Comparison of ENCODE assay signal across 8 cellular contexts in genomic region chr12:8078400-8078799, GRCh38. TPM values are rescaled to one million over a fixed set of nuclear protein-coding genes. Genes with fewer than 3 reads are reported as not detected.
DNase-seq lines count a peak whose midpoint lies in the region; ATAC-seq, FAIRE-seq and TF ChIP-seq lines count a peak whose summit lies in the region.

No MANE protein-coding gene starts in this region.

- no peak for TF ChIP-seq POLR2A in K562 (conservative IDR thresholded peaks at IDR 0.05)
- TF ChIP-seq POLR2A in prostate gland (IDR thresholded peaks at IDR 0.05): no peak

- no peaks in the 10 kb centered on the region for H4K20me1 ChIP-seq in K562 (replicated peaks; ENCODE audit: control insufficient read depth, insufficient read depth, low read length)

- H3K36me3 Mint-ChIP-seq in T-cell: no peaks in the 10 kb centered on the region
- H3K36me3 Mint-ChIP-seq in type B pancreatic cell: no peaks in the 10 kb centered on the region

- H3K27me3 Mint-ChIP-seq in T-cell: no peaks in the 10 kb centered on the region
- no peaks in the 10 kb centered on the region for H3K27me3 Mint-ChIP-seq in type B pancreatic cell

- no peak for TF ChIP-seq EP300 in K562 (IDR thresholded peaks at IDR 0.05; ENCODE audit: low read length)

- H3K4ac ChIP-seq in mesendoderm (ENCODE audit: low read depth, low read length): no peak overlapping the region

- peaks cover 2% of the 10 kb centered on the region for H3K79me1 ChIP-seq in mesendoderm (ENCODE audit: low read length)

- H3K79me2 ChIP-seq in K562 (ENCODE audit: control insufficient read depth, insufficient read depth, low read length) (peaks cover 26% of the 10 kb centered on the region), mesendoderm (ENCODE audit: control insufficient read depth, insufficient read depth, low read length) (peaks cover 9% of the 10 kb centered on the region)

- H3K18ac ChIP-seq in mesendoderm (ENCODE audit: low read length): no peak overlapping the region

- H2AK5ac ChIP-seq in mesendoderm (ENCODE audit: low read length): no peak overlapping the region

- H4K8ac ChIP-seq in mesendoderm (ENCODE audit: low read depth, low read length): no peak overlapping the region

- H3K36me3 ChIP-seq in K562 (ENCODE audit: control insufficient read depth, insufficient read depth, low read length) (no peaks in the 10 kb centered on the region), mesendoderm (ENCODE audit: control insufficient read depth, insufficient read depth, low read length) (no peaks in the 10 kb centered on the region), prostate gland (no peaks in the 10 kb centered on the region)

- H3K27me3 ChIP-seq in K562 (ENCODE audit: control insufficient read depth in 2 of 2, insufficient read depth in 2 of 2, low read length in 2 of 2) (no peaks in the 10 kb centered on the region), mesendoderm (ENCODE audit: insufficient read depth, low read length, poor library complexity) (no peaks in the 10 kb centered on the region), prostate gland (replicated peaks; ENCODE audit: insufficient read depth) (no peaks in the 10 kb centered on the region)

- ATAC-seq in T-cell (replicated peaks in 1 of 4) (peak; percentile 23 to 40 (median 32)), K562 (peak; percentile 31; the same call in 2 of the 3 replicates)

- H3K4me3 ChIP-seq in K562: no peak overlapping the region
- no peak overlapping the region for H3K4me3 ChIP-seq in mesendoderm (ENCODE audit: low read length)
- H3K4me3 ChIP-seq in prostate gland: no peak overlapping the region

- DNase-seq in Caki2 (ENCODE audit: low read depth) (peak; percentile 29), LHCN-M2 (ENCODE audit: low read depth) (peak; percentile 76), T-cell (peak in 33 of 34 experiments; percentile 42 to 79 (median 66)), K562 (ENCODE audit: extremely low read depth in 1 of 4, low spot score in 3 of 4) (peak in 3 of 4 experiments; percentile 23 to 61 (median 45)), mesendoderm (peak; percentile 68), type B pancreatic cell (ENCODE audit: extremely low spot score, unreplicated experiment) (no peak), prostate gland (ENCODE audit: low spot score) (no peak), OCI-M2 (lab: John Stamatoyannopoulos, UW; ENCODE audit: unreplicated experiment) (no peak)

- peak overlapping the region; percentile 94 for H3K27ac Mint-ChIP-seq in T-cell
- peak overlapping the region; percentile 0 for H3K27ac Mint-ChIP-seq in type B pancreatic cell

- H2BK15ac ChIP-seq in mesendoderm (replicated peaks; ENCODE audit: low read depth): no peak overlapping the region

- intact Hi-C loops in K562 (cut with micrococcal nuclease): loop anchor here (2.0 kb wide), 1 partner anchor 32 kb away; no protein-coding TSS in a partner anchor
- intact Hi-C loops in prostate gland (cut with DNase I): no loop called here

- H3K56ac ChIP-seq in mesendoderm (ENCODE audit: low read length): no peak overlapping the region

- FAIRE-seq in K562 (lab: Jason Lieb, UNC): no peak

- H3K4me1 Mint-ChIP-seq in T-cell: peaks cover 45 to 61% (median 47%) of the 10 kb centered on the region in 3 donors
- H3K4me1 Mint-ChIP-seq in type B pancreatic cell (ENCODE audit: unreplicated experiment): no peaks in the 10 kb centered on the region

- H4K5ac ChIP-seq in mesendoderm (ENCODE audit: low read length): no peak overlapping the region

- POLR2A ChIA-PET in T-cell (lab: Charles Lee) (interaction anchor here (0.5 to 1.2 kb wide), 11 partner anchors 9 to 159 kb away, joined by 3 to 5 read pairs (median 4); partner anchors contain the start of gene SLC2A3 (in 1 of the 2)), K562 (lab: Yijun Ruan, JAX) (interaction anchor here (0.6 to 1.2 kb wide), 5 partner anchors 9 to 99 kb away, joined by 3 to 5 read pairs (median 3); no protein-coding TSS in a partner anchor)

- TF ChIP-seq RAD21 in K562 (CRISPR knock-in tag; conservative IDR thresholded peaks at IDR 0.05 in 1 of 2, IDR thresholded peaks at IDR 0.05 in 1 of 2): peak; percentile 67 to 69

- H2BK120ac ChIP-seq in mesendoderm (ENCODE audit: low read depth, low read length): no peak overlapping the region

- no peak overlapping the region for H2BK5ac ChIP-seq in mesendoderm (ENCODE audit: low read length)

- H2AFZ ChIP-seq in K562 (ENCODE audit: low read depth, low read length): no peak overlapping the region

- 17% methylated on average over 4 of the region's 4 CpGs for WGBS in K562 (ENCODE audit: insufficient coverage, low coverage, missing lambda C conversion rate)
- WGBS in mesendoderm (ENCODE audit: extremely low coverage, insufficient coverage, low lambda C conversion rate): no CpG with 5 or more reads among the region's 4 CpGs
- WGBS in prostate gland: 37% methylated on average over 4 of the region's 4 CpGs

- H3K9me1 ChIP-seq in K562 (ENCODE audit: control insufficient read depth, insufficient read depth, low read length): no peaks in the 10 kb centered on the region

- H3K9me3 ChIP-seq in K562 (replicated peaks; ENCODE audit: control insufficient read depth, insufficient read depth, low read depth, low read length) (no peaks in the 10 kb centered on the region), prostate gland (no peaks in the 10 kb centered on the region)

- H3K9ac ChIP-seq in K562 (ENCODE audit: insufficient read depth in 1 of 2, low read depth in 2 of 2, low read length in 2 of 2) (no peak overlapping the region), mesendoderm (ENCODE audit: low read length) (no peak overlapping the region)

- H3K4me2 ChIP-seq in K562 (ENCODE audit: insufficient read depth, low read length) (no peak overlapping the region), mesendoderm (ENCODE audit: low read length) (no peak overlapping the region)

- H3K4me3 Mint-ChIP-seq in T-cell (no peak overlapping the region), type B pancreatic cell (no peak overlapping the region)

- H3K9me3 Mint-ChIP-seq in T-cell: no peaks in the 10 kb centered on the region
- H3K9me3 Mint-ChIP-seq in type B pancreatic cell: no peaks in the 10 kb centered on the region

- H3K23ac ChIP-seq in mesendoderm (ENCODE audit: low read length): no peak overlapping the region

- H3K27ac ChIP-seq in K562 (ENCODE audit: extremely low read depth, low read depth, low read length) (no peak overlapping the region), mesendoderm (ENCODE audit: low read depth, low read length) (no peak overlapping the region), prostate gland (no peak overlapping the region)

- peaks cover 9 to 17% of the 10 kb centered on the region in 2 experiments; a peak in 3 of 5 replicates for H3K4me1 ChIP-seq in K562 (replicated peaks in 1 of 2; ENCODE audit: control insufficient read depth in 2 of 2, insufficient read depth in 2 of 2, low read length in 2 of 2)
- H3K4me1 ChIP-seq in mesendoderm (ENCODE audit: control insufficient read depth, low read depth, low read length): peaks cover 3% of the 10 kb centered on the region
- H3K4me1 ChIP-seq in prostate gland (replicated peaks): no peaks in the 10 kb centered on the region

- CTCF ChIA-PET in T-cell (lab: Charles Lee): interaction anchor here (0.5 to 5.2 kb wide), 40 partner anchors 9 to 225 kb away, joined by 3 to 88 read pairs (median 5); partner anchors contain the start of genes C3AR1 (in 2 of the 2), FOXJ2 (in 1 of the 2) and SLC2A3 (in 1 of the 2)
- CTCF ChIA-PET in K562 (lab: Yijun Ruan, JAX; ENCODE audit: low intra/inter-chr PET ratio): interaction anchor here (1.2 to 2.7 kb wide), 2 partner anchors 32 to 219 kb away, joined by 3 to 18 read pairs; no protein-coding TSS in a partner anchor

- in situ Hi-C loops in Caki2 (cut with HindIII; ENCODE audit: low pct_unique_long_range_greater_than_20kb, low sequenced_read_pairs) (no loop called here), K562 (cut with MboI) (no loop called here)

- TF ChIP-seq CTCF in K562 (IDR thresholded peaks at IDR 0.05 in 2 of 3, conservative IDR thresholded peaks at IDR 0.05 in 1 of 3; ENCODE audit: insufficient read depth in 2 of 3, low read depth in 1 of 3, low read length in 3 of 3) (peak; percentile 42 to 71 (median 44); a peak in 5 of 6 replicates), type B pancreatic cell (conservative IDR thresholded peaks at IDR 0.05) (peak; percentile 75), prostate gland (IDR thresholded peaks at IDR 0.05) (peak in 2 of 4 experiments; percentile 9 to 22)

- no TSS peak for BruUV-seq in K562 (replicated peaks; lab: Mats Ljungman, UMichigan)

RNA-seq across cellular contexts. Expression of gene NECAP1, which starts 3.7 kb away (rescaled TPM):
- total RNA-seq in Caki2 (2014; rRNA removed; shearing (Covaris generic); ENCODE audit: low replicate concordance): 23.0 and 26.5 TPM in 2 replicates
- total RNA-seq in LHCN-M2 (2014; rRNA removed) (42.9 and 46.8 TPM in 2 replicates), T-cell (10 to 100 TPM; 43.9 to 86.6 (median 46.4) TPM), K562 (2014; rRNA removed) (21.7 and 21.9 TPM in 2 replicates), K562 (2014; rRNA removed; fragmentation: Illumina TruSeq; extraction: Trizol) (21.0 and 23.6 TPM in 2 replicates), K562 (2015; rRNA removed; fragmentation: Illumina TruSeq; extraction: Trizol) (22.8 and 27.4 TPM in 2 replicates), K562 (2021) (18.9 and 21.7 TPM in 2 replicates), type B pancreatic cell (ENCODE audit: low replicate concordance) (26.9 and 61.4 TPM in 2 replicates), prostate gland (10 to 100 TPM; 52.0 to 60.2 TPM)
- polyA plus RNA-seq in LHCN-M2 (2012): 19.7 TPM
- 30.9 and 56.0 TPM in 2 replicates for total RNA-seq in K562 (2011; cell fraction: chromatin; rRNA removed; ENCODE audit: low replicate concordance)
- 19.0 and 19.1 TPM in 2 replicates for total RNA-seq in K562 (2011; cell fraction: nucleolus; rRNA removed)
- total RNA-seq in K562 (2011; cell fraction: nucleoplasm; rRNA removed): 36.8 and 50.1 TPM in 2 replicates
- polyA plus RNA-seq in K562 (2011; rRNA removed) (19.1 and 20.9 TPM in 2 replicates), K562 (2014; fragmentation: Illumina TruSeq; extraction: Trizol) (17.1 and 18.1 TPM in 2 replicates), K562 (2014; fragmentation: Nextera tagmentation; extraction: Ambion mirVana) (10 to 100 TPM; 22.1 to 32.8 TPM), K562 (2014; rRNA removed) (19.0 and 22.5 TPM in 2 replicates)
- 18.7 and 21.6 TPM in 2 replicates for polyA plus RNA-seq in K562 (2011; cell fraction: cytosol; rRNA removed)
- 31.6 and 38.3 TPM in 2 replicates for polyA plus RNA-seq in K562 (2011; cell fraction: nucleus; rRNA removed)
- 11.3 and 13.4 TPM in 2 replicates for polyA plus RNA-seq in K562 (2012)
- polyA minus RNA-seq in K562 (2011; rRNA and poly(A)+ RNA removed): 26.2 and 32.6 TPM in 2 replicates
- 15.3 and 16.4 TPM in 2 replicates for polyA minus RNA-seq in K562 (2011; cell fraction: cytosol; rRNA and poly(A)+ RNA removed)
- 11.2 and 28.4 TPM in 2 replicates for polyA minus RNA-seq in K562 (2011; cell fraction: nucleus; rRNA and poly(A)+ RNA removed)
- 16.1 TPM for polyA plus RNA-seq in mesendoderm (2013, experiment 1 of 2)
- 16.1 TPM for polyA plus RNA-seq in mesendoderm (2013, experiment 2 of 2)

RNA-seq across cellular contexts. Expression of gene C3AR1, which starts 12.2 kb away (rescaled TPM):
- total RNA-seq in Caki2 (2014; rRNA removed; shearing (Covaris generic); ENCODE audit: low replicate concordance): not detected in 2 replicates
- 1.5 and 2.1 TPM in 2 replicates for total RNA-seq in LHCN-M2 (2014; rRNA removed)
- polyA plus RNA-seq in LHCN-M2 (2012): 0.32 TPM
- total RNA-seq in T-cell: 1 to 10 TPM in 4 of 5 donors, under 1 TPM in 1; 0.68 to 5.1 (median 2.4) TPM
- 8.0 and 9.9 TPM in 2 replicates for total RNA-seq in K562 (2011; cell fraction: chromatin; rRNA removed; ENCODE audit: low replicate concordance)
- total RNA-seq in K562 (2011; cell fraction: nucleolus; rRNA removed): 8.6 and 12.2 TPM in 2 replicates
- total RNA-seq in K562 (2011; cell fraction: nucleoplasm; rRNA removed): 8.4 and 9.2 TPM in 2 replicates
- 2.2 and 2.5 TPM in 2 replicates for total RNA-seq in K562 (2014; rRNA removed)
- total RNA-seq in K562 (2014; rRNA removed; fragmentation: Illumina TruSeq; extraction: Trizol): 3.7 and 3.8 TPM in 2 replicates
- total RNA-seq in K562 (2015; rRNA removed; fragmentation: Illumina TruSeq; extraction: Trizol): 2.4 and 2.5 TPM in 2 replicates
- 3.5 and 3.9 TPM in 2 replicates for total RNA-seq in K562 (2021)
- 3.6 and 9.5 TPM in 2 replicates for polyA plus RNA-seq in K562 (2011; rRNA removed)
- polyA plus RNA-seq in K562 (2011; cell fraction: cytosol; rRNA removed): 4.2 and 13.5 TPM in 2 replicates
- 3.5 and 8.0 TPM in 2 replicates for polyA plus RNA-seq in K562 (2011; cell fraction: nucleus; rRNA removed)
- 4.2 and 4.7 TPM in 2 replicates for polyA plus RNA-seq in K562 (2012)
- polyA plus RNA-seq in K562 (2014; fragmentation: Illumina TruSeq; extraction: Trizol): 7.0 and 7.2 TPM in 2 replicates
- 10 to 100 TPM; 11.5 to 12.9 TPM for polyA plus RNA-seq in K562 (2014; fragmentation: Nextera tagmentation; extraction: Ambion mirVana)
- polyA plus RNA-seq in K562 (2014; rRNA removed): 4.7 and 5.3 TPM in 2 replicates
- 4.7 and 8.5 TPM in 2 replicates for polyA minus RNA-seq in K562 (2011; rRNA and poly(A)+ RNA removed)
- 0.64 and 5.8 TPM in 2 replicates for polyA minus RNA-seq in K562 (2011; cell fraction: cytosol; rRNA and poly(A)+ RNA removed)
- polyA minus RNA-seq in K562 (2011; cell fraction: nucleus; rRNA and poly(A)+ RNA removed): 1.8 and 2.4 TPM in 2 replicates
- polyA plus RNA-seq in mesendoderm (2013, experiment 1 of 2): not detected
- not detected for polyA plus RNA-seq in mesendoderm (2013, experiment 2 of 2)
- total RNA-seq in type B pancreatic cell (ENCODE audit: low replicate concordance): not detected in 2 replicates
- 1 to 10 TPM; 1.5 to 3.4 TPM for total RNA-seq in prostate gland

RNA-seq across cellular contexts. Expression of gene CLEC4A, which starts 45.0 kb away (rescaled TPM):
- total RNA-seq in Caki2 (2014; rRNA removed; shearing (Covaris generic); ENCODE audit: low replicate concordance): not detected in 2 replicates
- total RNA-seq in LHCN-M2 (2014; rRNA removed) (0.77 TPM in 1 of 2 replicates, not detected in the other), T-cell (1 to 10 TPM in 3 of 5 donors, under 1 TPM in 2; 0.44 to 2.3 (median 1.3) TPM), K562 (2014; rRNA removed) (not detected in 2 replicates), K562 (2014; rRNA removed; fragmentation: Illumina TruSeq; extraction: Trizol) (not detected in 2 replicates), K562 (2015; rRNA removed; fragmentation: Illumina TruSeq; extraction: Trizol) (not detected in 2 replicates), K562 (2021) (0.16 TPM in 1 of 2 replicates, not detected in the other), type B pancreatic cell (ENCODE audit: low replicate concordance) (0.29 TPM in 1 of 2 replicates, not detected in the other), prostate gland (1 to 10 TPM in 1 of 2 donors, not detected in 1; 1.1 TPM)
- 0.22 TPM for polyA plus RNA-seq in LHCN-M2 (2012)
- total RNA-seq in K562 (2011; cell fraction: chromatin; rRNA removed; ENCODE audit: low replicate concordance): 0.67 and 1.4 TPM in 2 replicates
- not detected in 2 replicates for total RNA-seq in K562 (2011; cell fraction: nucleolus; rRNA removed)
- not detected in 2 replicates for total RNA-seq in K562 (2011; cell fraction: nucleoplasm; rRNA removed)
- polyA plus RNA-seq in K562 (2011; rRNA removed) (0.20 and 0.46 TPM in 2 replicates), K562 (2014; fragmentation: Illumina TruSeq; extraction: Trizol) (not detected in 2 replicates), K562 (2014; fragmentation: Nextera tagmentation; extraction: Ambion mirVana) (under 1 TPM; 0.06 to 0.27 TPM), K562 (2014; rRNA removed) (not detected in 2 replicates)
- 0.32 TPM in 1 of 2 replicates, not detected in the other for polyA plus RNA-seq in K562 (2011; cell fraction: cytosol; rRNA removed)
- 2.1 TPM in 1 of 2 replicates, not detected in the other for polyA plus RNA-seq in K562 (2011; cell fraction: nucleus; rRNA removed)
- 0.09 and 0.89 TPM in 2 replicates for polyA plus RNA-seq in K562 (2012)
- not detected in 2 replicates for polyA minus RNA-seq in K562 (2011; rRNA and poly(A)+ RNA removed)
- not detected in 2 replicates for polyA minus RNA-seq in K562 (2011; cell fraction: cytosol; rRNA and poly(A)+ RNA removed)
- not detected in 2 replicates for polyA minus RNA-seq in K562 (2011; cell fraction: nucleus; rRNA and poly(A)+ RNA removed)
- 0.08 TPM for polyA plus RNA-seq in mesendoderm (2013, experiment 1 of 2)
- 0.07 TPM for polyA plus RNA-seq in mesendoderm (2013, experiment 2 of 2)

RNA-seq across cellular contexts. Expression of gene FOXJ2, which starts 45.9 kb away (rescaled TPM):
- 2.6 and 5.8 TPM in 2 replicates for total RNA-seq in Caki2 (2014; rRNA removed; shearing (Covaris generic); ENCODE audit: low replicate concordance)
- total RNA-seq in LHCN-M2 (2014; rRNA removed): 7.3 and 8.6 TPM in 2 replicates
- 7.5 TPM for polyA plus RNA-seq in LHCN-M2 (2012)
- total RNA-seq in T-cell: 10 to 100 TPM; 24.5 to 31.9 (median 28.2) TPM
- total RNA-seq in K562 (2011; cell fraction: chromatin; rRNA removed; ENCODE audit: low replicate concordance): 4.7 and 7.3 TPM in 2 replicates
- total RNA-seq in K562 (2011; cell fraction: nucleolus; rRNA removed): 4.7 and 4.9 TPM in 2 replicates
- 4.8 and 7.8 TPM in 2 replicates for total RNA-seq in K562 (2011; cell fraction: nucleoplasm; rRNA removed)
- total RNA-seq in K562 (2014; rRNA removed): 2.9 and 4.0 TPM in 2 replicates
- total RNA-seq in K562 (2014; rRNA removed; fragmentation: Illumina TruSeq; extraction: Trizol): 1.9 and 2.1 TPM in 2 replicates
- total RNA-seq in K562 (2015; rRNA removed; fragmentation: Illumina TruSeq; extraction: Trizol): 2.4 and 2.5 TPM in 2 replicates
- total RNA-seq in K562 (2021): 6.6 and 6.8 TPM in 2 replicates
- polyA plus RNA-seq in K562 (2011; rRNA removed): 2.3 and 3.2 TPM in 2 replicates
- polyA plus RNA-seq in K562 (2011; cell fraction: cytosol; rRNA removed): 1.6 and 2.1 TPM in 2 replicates
- 4.8 and 7.3 TPM in 2 replicates for polyA plus RNA-seq in K562 (2011; cell fraction: nucleus; rRNA removed)
- polyA plus RNA-seq in K562 (2012): 5.1 and 6.6 TPM in 2 replicates
- polyA plus RNA-seq in K562 (2014; fragmentation: Illumina TruSeq; extraction: Trizol): 5.7 and 7.5 TPM in 2 replicates
- polyA plus RNA-seq in K562 (2014; fragmentation: Nextera tagmentation; extraction: Ambion mirVana): 1 to 10 TPM; 1.0 to 1.1 TPM
- polyA plus RNA-seq in K562 (2014; rRNA removed): 3.7 and 4.2 TPM in 2 replicates
- 2.2 TPM in 2 replicates for polyA minus RNA-seq in K562 (2011; rRNA and poly(A)+ RNA removed)
- polyA minus RNA-seq in K562 (2011; cell fraction: cytosol; rRNA and poly(A)+ RNA removed): 2.2 and 3.4 TPM in 2 replicates
- 1.6 and 2.4 TPM in 2 replicates for polyA minus RNA-seq in K562 (2011; cell fraction: nucleus; rRNA and poly(A)+ RNA removed)
- polyA plus RNA-seq in mesendoderm (2013, experiment 1 of 2): 6.4 TPM
- polyA plus RNA-seq in mesendoderm (2013, experiment 2 of 2): 6.6 TPM
- total RNA-seq in type B pancreatic cell (ENCODE audit: low replicate concordance): 15.6 and 35.5 TPM in 2 replicates
- total RNA-seq in prostate gland: 10 to 100 TPM; 15.4 to 27.8 TPM

Comparison
In these comparisons a context has a peak if more than half of its experiments do, and no peak if none do; other contexts are left out.
1. DNase-seq: peak in Caki2 (single experiment), LHCN-M2 (single experiment), T-cell (33 of 34), K562 (3 of 4) and mesendoderm (single experiment); none in type B pancreatic cell (single experiment), prostate gland (single experiment) and OCI-M2 (single experiment).